15 cellular contexts compared by ENCODE assay signal in the genomic region with DNA sequence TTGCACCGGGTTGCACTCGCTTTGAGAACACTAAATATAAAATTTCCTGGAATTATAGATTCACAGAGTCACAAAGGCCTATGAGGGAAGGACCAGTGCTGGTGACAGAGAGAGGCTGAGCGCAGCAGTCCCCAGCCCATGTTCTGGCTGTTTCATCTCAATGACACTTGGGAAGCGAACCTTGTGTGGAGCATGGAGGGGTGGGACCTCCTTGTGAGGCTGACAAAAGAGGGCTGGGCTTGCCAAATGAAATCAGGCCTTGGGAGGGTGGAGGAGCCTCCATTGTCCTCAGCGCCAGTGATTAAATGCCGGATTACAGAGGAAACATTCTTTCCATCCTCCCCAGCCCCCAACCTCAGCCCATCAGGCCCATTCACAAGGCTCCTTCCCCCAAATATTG.
DNase-seq lines count a peak whose midpoint lies in the region; ATAC-seq and TF ChIP-seq lines count a peak whose summit lies in the region.
"Had no signal": no experiment of that assay in that cellular context is flagged by ENCODE, and none has a peak within 500 bp of the region (broad histone marks: within the 10 kb centered on the region; RNA-seq: fewer than 3 reads in every experiment).

No MANE protein-coding gene starts in this region.

- H3K4me3 Mint-ChIP-seq in H9: no peak overlapping the region

- no peak overlapping the region for H2BK5ac ChIP-seq in H9 (ENCODE audit: insufficient read length, low read length)

- no peak overlapping the region for H3K4ac ChIP-seq in H9 (ENCODE audit: low read depth, low read length)

- no peaks in the 10 kb centered on the region for H3K9me3 ChIP-seq in H9 (ENCODE audit: control insufficient read depth, low read depth, low read length)

- no peak overlapping the region for H3T11ph ChIP-seq in H9 (ENCODE audit: low read length)

- H3K27ac ChIP-seq in H9 (ENCODE audit: insufficient read length, low read depth, low read length) (no peak overlapping the region), dorsolateral prefrontal cortex (peak overlapping the region in 56 of 59 donors; percentile 1 to 82 (median 66))
- H3K27ac ChIP-seq: PC-9, RWPE1 had no signal

- H2AK5ac ChIP-seq in H9 (ENCODE audit: insufficient read length, low read length): no peak overlapping the region

- no peak overlapping the region for H4K91ac ChIP-seq in H9 (ENCODE audit: insufficient read length, low read depth, low read length)

- H2BK120ac ChIP-seq in H9 (ENCODE audit: low read depth, low read length, poor library complexity, severe bottlenecking): no peak overlapping the region

- no peak overlapping the region for H2BK12ac ChIP-seq in H9 (ENCODE audit: insufficient read length, low read depth, low read length)

- H3K9ac ChIP-seq in H9 (ENCODE audit: extremely low read depth, insufficient read length, low read length): no peak overlapping the region

- no peak overlapping the region for H2BK15ac ChIP-seq in H9 (ENCODE audit: low read depth, low read length)

- no peaks in the 10 kb centered on the region for H3K79me1 ChIP-seq in H9 (ENCODE audit: insufficient read depth, low read depth, low read length, poor library complexity, severe bottlenecking)

- H3K4me2 ChIP-seq in H9 (ENCODE audit: insufficient read depth, insufficient read length, low read length): no peak overlapping the region
- H3K4me2 ChIP-seq: PC-9 had no signal

- H3K4me3 ChIP-seq in dorsolateral prefrontal cortex: peak overlapping the region in 18 of 59 donors; percentile 1 to 42 (median 14)
- H3K4me3 ChIP-seq: K562, PC-9 had no signal

- H3K18ac ChIP-seq in H9 (ENCODE audit: insufficient read length, low read depth, low read length): no peak overlapping the region

- H4K20me1 ChIP-seq in H9 (ENCODE audit: control insufficient read depth, insufficient read depth, insufficient read length): no peaks in the 10 kb centered on the region

- WGBS in H9 (ENCODE audit: extremely low coverage, insufficient read length, low lambda C conversion rate): no CpG with 5 or more reads among the region's 6 CpGs

- H2BK20ac ChIP-seq in H9 (ENCODE audit: low read depth, low read length, poor library complexity, severe bottlenecking): no peak overlapping the region

- H3K9me3 Mint-ChIP-seq in H9: no peaks in the 10 kb centered on the region; a peak in 2 of 5 replicates

- H3K23me2 ChIP-seq in H9 (ENCODE audit: insufficient read length, low read depth, low read length, poor library complexity, severe bottlenecking): no peaks in the 10 kb centered on the region

- no peaks in the 10 kb centered on the region for H3K27me3 ChIP-seq in H9 (ENCODE audit: insufficient read depth, low read length)
- no peaks in the 10 kb centered on the region for H3K27me3 ChIP-seq in dorsolateral prefrontal cortex

- no peaks in the 10 kb centered on the region for H3K4me1 ChIP-seq in H9 (ENCODE audit: insufficient read depth, low read length)

- H4K8ac ChIP-seq in H9 (replicated peaks; ENCODE audit: insufficient read length, low read depth, low read length): no peak overlapping the region

- TF ChIP-seq CTCF in H9 (conservative IDR thresholded peaks at IDR 0.05) (no peak), dorsolateral prefrontal cortex (IDR thresholded peaks at IDR 0.05 in 54 of 56, conservative IDR thresholded peaks at IDR 0.05 in 2 of 56; ENCODE audit: low read depth in 1 of 56, partially characterized antibody in 56 of 56) (no peak)

- H3K27me3 Mint-ChIP-seq in H9 (ENCODE audit: low read depth): no peaks in the 10 kb centered on the region

- peaks cover 12 to 13% of the 10 kb centered on the region in 2 experiments for H3K4me1 Mint-ChIP-seq in H9

- intact Hi-C loops in dorsolateral prefrontal cortex (cut with DNase I): loop anchor here (2.0 to 10.0 kb wide), 8 partner anchors 100 to 607 kb away; a partner anchor contains a TSS

- H3K79me2 ChIP-seq in H9 (ENCODE audit: insufficient read depth, low read length): no peaks in the 10 kb centered on the region

- H3K27ac Mint-ChIP-seq in H9: peak overlapping the region in 1 of 3 experiments; percentile 69; a peak in 1 of 7 replicates

- H2AFZ ChIP-seq in H9 (ENCODE audit: low read length): no peak overlapping the region
- H2AFZ ChIP-seq: PC-9 had no signal

- no peak for ATAC-seq in HG02759 (IDR thresholded peaks at IDR 0.05; ENCODE audit: unreplicated experiment)
- ATAC-seq: K562 had no signal

- H3K36me3 Mint-ChIP-seq in H9 (ENCODE audit: insufficient read depth in 1 of 3, low read depth in 3 of 3): no peaks in the 10 kb centered on the region

- no peak overlapping the region for H3K56ac ChIP-seq in H9 (ENCODE audit: insufficient read length, low read depth, low read length)

- H4K5ac ChIP-seq in H9 (ENCODE audit: insufficient read length, low read depth, low read length): no peak overlapping the region

- DNase-seq in H9 (peak; percentile 39), dorsolateral prefrontal cortex (peak in 2 of 10 donors; percentile 19 to 43), iPS DF 19.7 (ENCODE audit: low read depth, low spot score) (peak; percentile 23), pons (ENCODE audit: low spot score) (peak; percentile 42), SW 1271 (lab: John Stamatoyannopoulos, UW) (no peak), NCI-H748 (lab: John Stamatoyannopoulos, UW; ENCODE audit: unreplicated experiment) (no peak), NK-92 (lab: John Stamatoyannopoulos, UW; ENCODE audit: unreplicated experiment) (no peak)
- DNase-seq: NCI-H1105, NCI-H1694, NCI-H2081 treated with DMSO at 0.1 percent for 48 hours, NCI-H748 treated with DMSO at 0.1 percent for 48 hours, PC-9 had no signal

- H3K14ac ChIP-seq in H9 (ENCODE audit: insufficient read depth, low read length): no peak overlapping the region

- H3K23ac ChIP-seq in H9 (ENCODE audit: insufficient read length, low read depth, low read length): no peak overlapping the region

Comparison
In these comparisons a context has a peak if more than half of its experiments do, and no peak if none do; other contexts are left out.
1. DNase-seq: peak in H9 (single experiment), iPS DF 19.7 (single experiment) and pons (single experiment); none in SW 1271 (0 of 2), NCI-H748 (single experiment) and NK-92 (single experiment).